ENCODE assay signal across 16 cellular contexts in genomic region chr20:9441948-9442347, GRCh38.
DNase-seq lines count a peak whose midpoint lies in the region; ATAC-seq, FAIRE-seq and TF ChIP-seq lines count a peak whose summit lies in the region.
"Had no signal": no experiment of that assay in that cellular context is flagged by ENCODE, and none has a peak within 500 bp of the region (broad histone marks: within the 10 kb centered on the region; RNA-seq: fewer than 3 reads in every experiment).

No MANE protein-coding gene starts in this region.

- no peaks in the 10 kb centered on the region for H3K27me3 ChIP-seq in KMS-11 (ENCODE audit: insufficient read depth, low read depth)
- H3K27me3 ChIP-seq: Peyer's patch had no signal

- H3K27ac ChIP-seq in KMS-11: peak overlapping the region; percentile 92
- H3K27ac ChIP-seq: GM23248, Peyer's patch, prostate gland had no signal

- H3K79me2 ChIP-seq in KMS-11 (ENCODE audit: insufficient read depth, low read depth): no peaks in the 10 kb centered on the region

- H3K4me1 ChIP-seq in KMS-11 (ENCODE audit: low read depth, poor library complexity, severe bottlenecking): peaks cover 77% of the 10 kb centered on the region
- H3K4me1 ChIP-seq: Peyer's patch, prostate gland had no signal

- no peak for TF ChIP-seq CTCF in KMS-11 (conservative IDR thresholded peaks at IDR 0.05; ENCODE audit: low read depth, low read length)

- DNase-seq in stimulated activated CD8-positive, alpha-beta memory T cell treated with anti-CD3 and anti-CD28 coated beads, Interleukin-4, amount 100 ng/mL, for 48 hours: no peak
- DNase-seq in effector CD4-positive, alpha-beta T cell: no peak
- DNase-seq in GM12892 (ENCODE audit: insufficient read length) (no peak), DMS53 (lab: John Stamatoyannopoulos, UW) (no peak)
- DNase-seq: activated CD4-positive, alpha-beta memory T cell treated with anti-CD3 and anti-CD28 coated beads, Interleukin-2, amount 10 ng/mL, durations not matched to agents 7 days and 5 days; activated naive CD4-positive, alpha-beta T cell treated with anti-CD3 and anti-CD28 coated beads for 36 hours; GM23248; mucosa of descending colon; Peyer's patch; stimulated activated CD4-positive, alpha-beta T cell treated with anti-CD3 and anti-CD28 coated beads, Interleukin-1b, Interleukin-23, amount 100 ng/mL, for 48 hours had no signal

- no peak for FAIRE-seq in GM12892 (lab: Jason Lieb, UNC)
- FAIRE-seq: D721Med had no signal

- no peak for TF ChIP-seq POLR2A in GM12892 (IDR thresholded peaks at IDR 0.05; ENCODE audit: low read depth, low read length)

- no peaks in the 10 kb centered on the region for H3K36me3 ChIP-seq in KMS-11 (ENCODE audit: insufficient read depth)
- H3K36me3 ChIP-seq: prostate gland had no signal

- H4K20me1 ChIP-seq in KMS-11 (ENCODE audit: insufficient read depth): no peaks in the 10 kb centered on the region

- ATAC-seq in GM18511 (IDR thresholded peaks at IDR 0.05; ENCODE audit: unreplicated experiment): peak; percentile 86
- peak; percentile 69 for ATAC-seq in GM21390 (IDR thresholded peaks at IDR 0.05; ENCODE audit: unreplicated experiment)
- ATAC-seq in HG02973 (IDR thresholded peaks at IDR 0.05; ENCODE audit: unreplicated experiment): peak; percentile 65
- ATAC-seq: mucosa of descending colon had no signal

- H3K4me2 ChIP-seq in KMS-11: peak overlapping the region; percentile 73

- H3K9ac ChIP-seq in KMS-11: peak overlapping the region; percentile 27; the same call in 1 of the 2 replicates
- H3K9ac ChIP-seq: GM23248 had no signal

- no peak overlapping the region; the same call in 1 of the 2 replicates for H2AFZ ChIP-seq in KMS-11 (ENCODE audit: low read depth)
- H2AFZ ChIP-seq: GM23248 had no signal

- H3K4me3 ChIP-seq in KMS-11 (IDR thresholded peaks at IDR 0.05; ENCODE audit: insufficient read depth, low read depth, low read length): no peak overlapping the region
- H3K4me3 ChIP-seq: GM23248, mucosa of descending colon, Peyer's patch, prostate gland had no signal
